ENCODE assay signal across 1 cellular context in the genomic region with DNA sequence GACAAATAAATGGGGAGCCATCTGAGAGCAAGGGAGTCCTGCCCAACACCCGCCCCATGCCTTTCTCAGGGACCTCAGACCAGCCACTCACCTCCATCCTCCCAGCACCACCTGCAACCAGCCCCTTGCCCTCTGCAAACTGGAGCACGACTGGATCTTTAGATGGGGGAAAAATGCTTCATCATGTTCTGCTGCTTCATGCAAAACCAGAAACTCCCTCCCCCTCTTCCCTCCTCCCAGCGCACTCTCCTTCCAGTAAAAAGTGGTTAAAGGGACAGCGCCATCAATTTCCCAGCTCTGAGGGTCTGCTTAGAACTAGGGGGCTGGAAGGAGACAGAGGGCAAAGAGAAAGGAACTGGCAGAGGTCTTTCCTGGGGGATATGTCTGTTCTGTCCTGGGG.
TF ChIP-seq lines count a peak whose summit lies in the region.

No MANE protein-coding gene starts in this region.

TF ChIP-seq in WTC11, 78 proteins besides CTCF, POLR2A, EP300 and RAD21 (continued from another document):
- TF ChIP-seq, protein P1, sequence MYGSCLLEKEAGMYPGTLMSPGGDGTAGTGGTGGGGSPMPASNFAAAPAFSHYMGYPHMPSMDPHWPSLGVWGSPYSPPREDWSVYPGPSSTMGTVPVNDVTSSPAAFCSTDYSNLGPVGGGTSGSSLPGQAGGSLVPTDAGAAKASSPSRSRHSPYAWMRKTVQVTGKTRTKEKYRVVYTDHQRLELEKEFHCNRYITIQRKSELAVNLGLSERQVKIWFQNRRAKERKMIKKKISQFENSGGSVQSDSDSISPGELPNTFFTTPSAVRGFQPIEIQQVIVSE (CRISPR knock-in tag; IDR thresholded peaks at IDR 0.05; ENCODE audit: borderline replicate concordance): no peak
- TF ChIP-seq CREB1 (CRISPR knock-in tag; IDR thresholded peaks at IDR 0.05) (no peak), TP53 (CRISPR knock-in tag; IDR thresholded peaks at IDR 0.05) (no peak)
- TF ChIP-seq, protein P2, sequence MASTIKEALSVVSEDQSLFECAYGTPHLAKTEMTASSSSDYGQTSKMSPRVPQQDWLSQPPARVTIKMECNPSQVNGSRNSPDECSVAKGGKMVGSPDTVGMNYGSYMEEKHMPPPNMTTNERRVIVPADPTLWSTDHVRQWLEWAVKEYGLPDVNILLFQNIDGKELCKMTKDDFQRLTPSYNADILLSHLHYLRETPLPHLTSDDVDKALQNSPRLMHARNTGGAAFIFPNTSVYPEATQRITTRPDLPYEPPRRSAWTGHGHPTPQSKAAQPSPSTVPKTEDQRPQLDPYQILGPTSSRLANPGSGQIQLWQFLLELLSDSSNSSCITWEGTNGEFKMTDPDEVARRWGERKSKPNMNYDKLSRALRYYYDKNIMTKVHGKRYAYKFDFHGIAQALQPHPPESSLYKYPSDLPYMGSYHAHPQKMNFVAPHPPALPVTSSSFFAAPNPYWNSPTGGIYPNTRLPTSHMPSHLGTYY (CRISPR knock-in tag; IDR thresholded peaks at IDR 0.05): no peak
